ENCODE assay signal across 9 cellular contexts in genomic region chr20:47392015-47392720, GRCh38. TPM values are rescaled to one million over a fixed set of nuclear protein-coding genes. Genes with fewer than 3 reads are reported as not detected.
DNase-seq lines count a peak whose midpoint lies in the region; ATAC-seq and TF ChIP-seq lines count a peak whose summit lies in the region.
"Had no signal": no experiment of that assay in that cellular context is flagged by ENCODE, and none has a peak within 500 bp of the region (broad histone marks: within the 10 kb centered on the region; RNA-seq: fewer than 3 reads in every experiment).

No MANE protein-coding gene starts in this region.

- H3K4me3 ChIP-seq in CD8-positive, alpha-beta memory T cell (ENCODE audit: low read length): no peak overlapping the region

- no peaks in the 10 kb centered on the region for H3K4me1 ChIP-seq in CD8-positive, alpha-beta memory T cell (ENCODE audit: insufficient read depth, low read length)
- peaks cover 4% of the 10 kb centered on the region for H3K4me1 ChIP-seq in foreskin keratinocyte

- no peaks in the 10 kb centered on the region for H3K9me3 ChIP-seq in CD8-positive, alpha-beta memory T cell (ENCODE audit: low read length)

- peak; percentile 81 for ATAC-seq in foreskin keratinocyte
- peak; percentile 78 for ATAC-seq in stimulated activated memory B cell treated with anti-CD40 and anti-IgM and Interleukin-4, amounts not matched to agents 10 μg/mL and 1 μg/mL and 100 μg/mL, for 72 hours

- H3K4me3 Mint-ChIP-seq in CD8-positive, alpha-beta memory T cell: no peak overlapping the region
- peak overlapping the region; percentile 80 for H3K4me3 Mint-ChIP-seq in HFFc6
- peak overlapping the region; percentile 21 for H3K4me3 Mint-ChIP-seq in stimulated activated memory B cell treated with anti-CD40 and anti-IgM and Interleukin-4, amounts not matched to agents 10 μg/mL and 1 μg/mL and 100 μg/mL, for 72 hours
- H3K4me3 Mint-ChIP-seq: neural crest cell had no signal

- no peak for DNase-seq in CD8-positive, alpha-beta memory T cell
- DNase-seq in HFFc6 (peak; percentile 99), SW 1271 (lab: John Stamatoyannopoulos, UW) (peak; percentile 62 to 71), foreskin keratinocyte (peak; percentile 96 to 99), NCI-H1092 treated with DMSO at 0.1 percent for 48 hours (lab: John Stamatoyannopoulos, UW) (no peak), NCI-H1105 treated with DMSO at 0.1 percent for 48 hours (lab: John Stamatoyannopoulos, UW) (no peak)
- DNase-seq in activated CD4-positive, alpha-beta T cell treated with anti-CD3 and anti-CD28 coated beads, Interleukin-2, amount 50 U/mL, for 4 hours: no peak

- no peaks in the 10 kb centered on the region for H3K27me3 Mint-ChIP-seq in CD8-positive, alpha-beta memory T cell
- H3K27me3 Mint-ChIP-seq in HFFc6 (ENCODE audit: insufficient read depth): no peaks in the 10 kb centered on the region; the same call in none of the 2 replicates
- H3K27me3 Mint-ChIP-seq in stimulated activated memory B cell treated with anti-CD40 and anti-IgM and Interleukin-4, amounts not matched to agents 10 μg/mL and 1 μg/mL and 100 μg/mL, for 72 hours: no peaks in the 10 kb centered on the region

- no peaks in the 10 kb centered on the region for H3K36me3 ChIP-seq in CD8-positive, alpha-beta memory T cell (ENCODE audit: insufficient read depth, low read length)

- peak overlapping the region in 2 of 8 donors; percentile 13 to 86 for H3K27ac Mint-ChIP-seq in CD8-positive, alpha-beta memory T cell
- peak overlapping the region; percentile 99 for H3K27ac Mint-ChIP-seq in HFFc6
- peak overlapping the region; percentile 91 for H3K27ac Mint-ChIP-seq in stimulated activated memory B cell treated with anti-CD40 and anti-IgM and Interleukin-4, amounts not matched to agents 10 μg/mL and 1 μg/mL and 100 μg/mL, for 72 hours

- H3K27me3 ChIP-seq in CD8-positive, alpha-beta memory T cell (ENCODE audit: insufficient read depth, low read length, poor library complexity, severe bottlenecking): no peaks in the 10 kb centered on the region
- no peaks in the 10 kb centered on the region for H3K27me3 ChIP-seq in foreskin keratinocyte

- POLR2A ChIA-PET in CD8-positive, alpha-beta memory T cell (lab: Charles Lee): no interaction called here

- no peaks in the 10 kb centered on the region for H3K36me3 Mint-ChIP-seq in CD8-positive, alpha-beta memory T cell
- H3K36me3 Mint-ChIP-seq in HFFc6 (ENCODE audit: low read depth): peaks cover 25% of the 10 kb centered on the region
- H3K36me3 Mint-ChIP-seq in stimulated activated memory B cell treated with anti-CD40 and anti-IgM and Interleukin-4, amounts not matched to agents 10 μg/mL and 1 μg/mL and 100 μg/mL, for 72 hours: peaks cover 38% of the 10 kb centered on the region

- no peak for TF ChIP-seq CTCF in HFFc6 (IDR thresholded peaks at IDR 0.05)
- TF ChIP-seq CTCF in foreskin keratinocyte (conservative IDR thresholded peaks at IDR 0.05): no peak

- peak overlapping the region; percentile 68 for H3K27ac ChIP-seq in CD8-positive, alpha-beta memory T cell (ENCODE audit: low read depth, low read length)
- peak overlapping the region; percentile 99 for H3K27ac ChIP-seq in foreskin keratinocyte

- peaks cover 0 to 2% (median 0%) of the 10 kb centered on the region in 3 donors for H3K4me1 Mint-ChIP-seq in CD8-positive, alpha-beta memory T cell
- peaks cover 35% of the 10 kb centered on the region for H3K4me1 Mint-ChIP-seq in HFFc6 (ENCODE audit: low read depth)
- H3K4me1 Mint-ChIP-seq in stimulated activated memory B cell treated with anti-CD40 and anti-IgM and Interleukin-4, amounts not matched to agents 10 μg/mL and 1 μg/mL and 100 μg/mL, for 72 hours: peaks cover 39% of the 10 kb centered on the region

- H3K9me3 Mint-ChIP-seq in CD8-positive, alpha-beta memory T cell: peaks cover 0 to 2% (median 0%) of the 10 kb centered on the region in 5 donors
- H3K9me3 Mint-ChIP-seq in HFFc6: peaks cover 16% of the 10 kb centered on the region
- H3K9me3 Mint-ChIP-seq in stimulated activated memory B cell treated with anti-CD40 and anti-IgM and Interleukin-4, amounts not matched to agents 10 μg/mL and 1 μg/mL and 100 μg/mL, for 72 hours: peaks cover 16% of the 10 kb centered on the region
- H3K9me3 Mint-ChIP-seq: neural crest cell had no signal

- CTCF ChIA-PET in CD8-positive, alpha-beta memory T cell (lab: Charles Lee): interaction anchor here (1.1 to 2.8 kb wide), 2 partner anchors 8 to 22 kb away, joined by 3 to 18 read pairs; no protein-coding TSS in a partner anchor

RNA-seq across cellular contexts. Expression of gene ZMYND8, which starts 35.7 kb away (rescaled TPM):
- total RNA-seq in CD8-positive, alpha-beta memory T cell: 10 to 100 TPM; 25.8 to 30.7 TPM
- 20.9 TPM for polyA plus RNA-seq in CD8-positive, alpha-beta memory T cell
- 10 to 100 TPM; 27.8 to 38.3 (median 34.8) TPM for total RNA-seq in HFFc6 (2021; fragmentation: NEBNext Ultra II Directional; extraction: Animal tissue kit (Norgen Biotek cat#: 25700))
- total RNA-seq in foreskin keratinocyte: 29.7 and 31.1 TPM in 2 replicates
- polyA plus RNA-seq in foreskin keratinocyte: 7.9 and 9.1 TPM in 2 replicates

Comparison
In these comparisons a context has a peak if more than half of its experiments do, and no peak if none do; other contexts are left out.
1. DNase-seq: peak in HFFc6 (single experiment), SW 1271 (2 of 2) and foreskin keratinocyte (2 of 2); none in CD8-positive, alpha-beta memory T cell (0 of 5), NCI-H1092 treated with DMSO at 0.1 percent for 48 hours (single experiment), activated CD4-positive, alpha-beta T cell treated with anti-CD3 and anti-CD28 coated beads, Interleukin-2, amount 50 U/mL, for 4 hours (0 of 2) and NCI-H1105 treated with DMSO at 0.1 percent for 48 hours (single experiment).
2. H3K4me3 Mint-ChIP-seq: peak in HFFc6 (single experiment) and stimulated activated memory B cell treated with anti-CD40 and anti-IgM and Interleukin-4, amounts not matched to agents 10 μg/mL and 1 μg/mL and 100 μg/mL, for 72 hours (single experiment); none in CD8-positive, alpha-beta memory T cell (0 of 7).